Comparison of ENCODE assay signal across 13 cellular contexts in the genomic region with DNA sequence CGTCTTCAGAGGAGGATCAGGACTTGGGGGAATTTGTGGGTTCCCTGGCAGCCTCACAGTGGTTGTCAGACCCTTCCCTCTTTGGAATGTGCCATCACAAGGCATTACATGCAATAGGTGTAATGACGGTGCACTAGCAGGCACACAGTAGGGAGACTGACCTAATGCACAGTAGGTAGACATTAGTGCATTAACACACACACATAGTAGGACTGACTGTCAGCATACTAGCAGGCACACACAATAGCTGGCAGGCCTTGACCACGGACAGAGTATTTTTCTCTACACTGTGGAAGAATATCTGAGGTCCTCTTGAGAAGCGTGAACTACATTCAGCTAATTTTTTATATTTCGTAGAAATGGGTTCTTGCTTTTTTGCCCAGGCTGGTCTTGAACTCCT. TPM values are rescaled to one million over a fixed set of nuclear protein-coding genes. Genes with fewer than 3 reads are reported as not detected.
DNase-seq lines count a peak whose midpoint lies in the region; ATAC-seq and TF ChIP-seq lines count a peak whose summit lies in the region.
"Had no signal": no experiment of that assay in that cellular context is flagged by ENCODE, and none has a peak within 500 bp of the region (broad histone marks: within the 10 kb centered on the region; RNA-seq: fewer than 3 reads in every experiment).

No MANE protein-coding gene starts in this region.

- H3K27ac ChIP-seq in gastrocnemius medialis, result peak overlapping the region; percentile 90 to 97 (median 94)

- peaks cover 35 to 39% of the 10 kb centered on the region in 2 donors for H3K4me1 ChIP-seq in gastrocnemius medialis
- H3K4me1 ChIP-seq: BE2C had no signal

- H3K4me3 Mint-ChIP-seq in activated naive CD4-positive, alpha-beta T cell treated with anti-CD3 and anti-CD28 coated beads for 36 hours, result no peak overlapping the region
- H3K4me3 Mint-ChIP-seq in T-cell, result no peak overlapping the region

- in situ Hi-C loops in gastrocnemius medialis (cut with MboI; ENCODE audit: low sequenced_read_pairs in 4 of 4), result loop anchor here in 1 of 4 donors (5.0 kb wide), 1 partner anchor 47 kb away; no protein-coding TSS in a partner anchor

- H3K36me3 ChIP-seq in gastrocnemius medialis, result no peaks in the 10 kb centered on the region
- H3K36me3 ChIP-seq: BE2C had no signal

- H3K4me1 Mint-ChIP-seq in activated naive CD4-positive, alpha-beta T cell treated with anti-CD3 and anti-CD28 coated beads for 36 hours (ENCODE audit: low read depth), result peaks cover 47% of the 10 kb centered on the region
- peaks cover 51 to 56% (median 54%) of the 10 kb centered on the region in 3 donors for H3K4me1 Mint-ChIP-seq in T-cell

- no peaks in the 10 kb centered on the region for H3K27me3 Mint-ChIP-seq in activated naive CD4-positive, alpha-beta T cell treated with anti-CD3 and anti-CD28 coated beads for 36 hours (ENCODE audit: low read depth)
- H3K27me3 Mint-ChIP-seq in T-cell, result no peaks in the 10 kb centered on the region

- H3K36me3 Mint-ChIP-seq in activated naive CD4-positive, alpha-beta T cell treated with anti-CD3 and anti-CD28 coated beads for 36 hours (ENCODE audit: low read depth), result peaks cover 2% of the 10 kb centered on the region
- H3K36me3 Mint-ChIP-seq in T-cell, result no peaks in the 10 kb centered on the region

- no peaks in the 10 kb centered on the region for H3K9me3 ChIP-seq in gastrocnemius medialis
- H3K9me3 ChIP-seq: BE2C had no signal

- DNase-seq in activated naive CD4-positive, alpha-beta T cell treated with anti-CD3 and anti-CD28 coated beads for 36 hours, result peak; percentile 1
- DNase-seq in activated naive CD4-positive, alpha-beta T cell treated with anti-CD3 and anti-CD28 coated beads, Interleukin-2, amount 50 U/mL, for 16 hours, result no peak
- DNase-seq in T-cell (no peak), mesenteric fat pad (ENCODE audit: low spot score) (peak; percentile 59), gastrocnemius medialis (no peak), kidney tubule cell (ENCODE audit: low spot score) (no peak)
- DNase-seq: BE2C, DMS 273 treated with DMSO at 0.1 percent for 48 hours, NCI-H1048, NCI-H146, NCI-H69 had no signal

- POLR2A ChIA-PET in T-cell (lab: Charles Lee), result interaction anchor here (0.6 to 0.7 kb wide), 3 partner anchors 24 to 1801 kb away, joined by 4 to 6 read pairs (median 5); no protein-coding TSS in a partner anchor

- CTCF ChIA-PET in activated naive CD4-positive, alpha-beta T cell treated with anti-CD3 and anti-CD28 coated beads for 36 hours (lab: Charles Lee), result interaction anchor here (0.7 to 1.1 kb wide), 3 partner anchors 8 to 61 kb away, joined by 3 to 5 read pairs (median 3); no protein-coding TSS in a partner anchor
- CTCF ChIA-PET in T-cell (lab: Charles Lee), result interaction anchor here in 1 of 2 donors (0.5 kb wide), 1 partner anchor 346 kb away, joined by 3 read pairs; no protein-coding TSS in a partner anchor

- H3K9me3 Mint-ChIP-seq in activated naive CD4-positive, alpha-beta T cell treated with anti-CD3 and anti-CD28 coated beads for 36 hours, result peaks cover 4% of the 10 kb centered on the region
- H3K9me3 Mint-ChIP-seq in T-cell, result peaks cover 2 to 3% (median 3%) of the 10 kb centered on the region in 3 donors

- TF ChIP-seq CTCF in gastrocnemius medialis (IDR thresholded peaks at IDR 0.05 in 4 of 5, conservative IDR thresholded peaks at IDR 0.05 in 1 of 5), result no peak

- H3K4me3 ChIP-seq in gastrocnemius medialis, result no peak overlapping the region

- TF ChIP-seq POLR2A in gastrocnemius medialis (IDR thresholded peaks at IDR 0.05), result no peak

- ATAC-seq in T-cell (replicated peaks in 1 of 4) (no peak), gastrocnemius medialis (no peak), HG02623 (IDR thresholded peaks at IDR 0.05; ENCODE audit: unreplicated experiment) (no peak)
- ATAC-seq: HCT116 had no signal

- no peaks in the 10 kb centered on the region for H3K27me3 ChIP-seq in gastrocnemius medialis
- H3K27me3 ChIP-seq: BE2C had no signal

- intact Hi-C loops in activated naive CD4-positive, alpha-beta T cell treated with anti-CD3 and anti-CD28 coated beads for 36 hours (cut with micrococcal nuclease), result no loop called here
- intact Hi-C loops in gastrocnemius medialis (cut with DNase I; ENCODE audit: low total_unique reads), result no loop called here

- no peak overlapping the region for H3K27ac Mint-ChIP-seq in activated naive CD4-positive, alpha-beta T cell treated with anti-CD3 and anti-CD28 coated beads for 36 hours
- H3K27ac Mint-ChIP-seq in T-cell, result peak overlapping the region; percentile 74 to 79

RNA-seq across cellular contexts. Expression of a gene that starts 10.9 kb away (rescaled TPM):
- total RNA-seq in activated naive CD4-positive, alpha-beta T cell treated with anti-CD3 and anti-CD28 coated beads for 36 hours, result 100 to 1,000 TPM; 467 to 472 TPM
- 100 to 1,000 TPM; 163 to 277 (median 177) TPM for total RNA-seq in T-cell
- 59.2 TPM for total RNA-seq in mesenteric fat pad
- total RNA-seq in gastrocnemius medialis, result 100 to 1,000 TPM in 1 of 4 donors, 10 to 100 TPM in 3; 28.9 to 151 (median 52.2) TPM

RNA-seq across cellular contexts. Expression of a gene that starts 14.0 kb away (rescaled TPM):
- 10 to 100 TPM; 38.1 to 45.3 TPM for total RNA-seq in activated naive CD4-positive, alpha-beta T cell treated with anti-CD3 and anti-CD28 coated beads for 36 hours
- total RNA-seq in T-cell (10 to 100 TPM; 50.7 to 66.5 (median 61.9) TPM), mesenteric fat pad (28.0 TPM), gastrocnemius medialis (100 to 1,000 TPM in 1 of 4 donors, 10 to 100 TPM in 3; 50.5 to 142 (median 85.3) TPM)

RNA-seq across cellular contexts. Expression of a gene that starts 53.8 kb away (rescaled TPM):
- under 1 TPM; 0.52 TPM for total RNA-seq in activated naive CD4-positive, alpha-beta T cell treated with anti-CD3 and anti-CD28 coated beads for 36 hours
- total RNA-seq in T-cell (1 to 10 TPM; 3.0 to 4.3 (median 3.4) TPM), mesenteric fat pad (1.3 TPM), gastrocnemius medialis (1 to 10 TPM in 3 of 4 donors, under 1 TPM in 1; 0.59 to 2.4 (median 1.1) TPM)

Comparison
In these comparisons a context has a peak if more than half of its experiments do, and no peak if none do; other contexts are left out.
1. DNase-seq: peak in activated naive CD4-positive, alpha-beta T cell treated with anti-CD3 and anti-CD28 coated beads for 36 hours (single experiment) and mesenteric fat pad (single experiment); none in activated naive CD4-positive, alpha-beta T cell treated with anti-CD3 and anti-CD28 coated beads, Interleukin-2, amount 50 U/mL, for 16 hours (single experiment), T-cell (0 of 34), gastrocnemius medialis (0 of 2) and kidney tubule cell (single experiment).